ENCODE assay signal across 18 cellular contexts in genomic region chr3:10238330-10238995, GRCh38. TPM values are rescaled to one million over a fixed set of nuclear protein-coding genes. Genes with fewer than 3 reads are reported as not detected.
DNase-seq lines count a peak whose midpoint lies in the region; ATAC-seq, FAIRE-seq and TF ChIP-seq lines count a peak whose summit lies in the region.
"Had no signal": no experiment of that assay in that cellular context is flagged by ENCODE, and none has a peak within 500 bp of the region (broad histone marks: within the 10 kb centered on the region; RNA-seq: fewer than 3 reads in every experiment).

No MANE protein-coding gene starts in this region.

- no peaks in the 10 kb centered on the region for H3K4me1 ChIP-seq in pancreas
- H3K4me1 ChIP-seq in upper lobe of left lung, result no peaks in the 10 kb centered on the region
- H3K4me1 ChIP-seq: upper lobe of right lung had no signal

- peak overlapping the region; percentile 90 for H3K27ac Mint-ChIP-seq in T-helper 17 cell
- H3K27ac Mint-ChIP-seq in activated naive CD4-positive, alpha-beta T cell treated with anti-CD3 and anti-CD28 coated beads, Interleukin-2, amount 50 U/mL, for 72 hours, result peak overlapping the region in 1 of 2 donors; percentile 77

- intact Hi-C loops in posterior vena cava (cut with DNase I) (no loop called here), pancreas (cut with DNase I) (no loop called here), sciatic nerve (cut with DNase I) (no loop called here)

- 88 to 90% methylated on average over 14 of the region's 14 CpGs for WGBS in pancreas, 2 donors
- WGBS in upper lobe of left lung, 2 donors, result 79 to 80% methylated on average over 10 to 14 of the region's 14 CpGs

- peaks cover 33% of the 10 kb centered on the region for H3K4me1 Mint-ChIP-seq in T-helper 17 cell

- no peak for FAIRE-seq in pancreas (lab: Jason Lieb, UNC)
- FAIRE-seq: A204.1, frontal cortex, GM12891, GM19239 had no signal

- ATAC-seq in activated CD4-positive, CD25-positive, alpha-beta regulatory T cell treated with anti-CD3 and anti-CD28 coated beads, Interleukin-2, amount 50 U/mL, for 24 hours, result peak; percentile 49 to 57
- peak; percentile 45 for ATAC-seq in T-helper 17 cell
- peak; percentile 13 to 14 for ATAC-seq in activated naive CD4-positive, alpha-beta T cell treated with anti-CD3 and anti-CD28 coated beads, Interleukin-2, amount 50 U/mL, for 72 hours
- ATAC-seq in pancreas, result no peak
- ATAC-seq in sciatic nerve, result no peak
- no peak for ATAC-seq in upper lobe of left lung (ENCODE audit: low FRiP score in 2 of 2)
- ATAC-seq: upper lobe of right lung had no signal

- TF ChIP-seq CTCF in pancreas (IDR thresholded peaks at IDR 0.05), result no peak
- TF ChIP-seq CTCF in upper lobe of left lung (IDR thresholded peaks at IDR 0.05), result no peak

- DNase-seq in activated CD4-positive, CD25-positive, alpha-beta regulatory T cell (lab: John Stamatoyannopoulos, UW), result no peak
- DNase-seq in T-helper 17 cell, result no peak
- no peak for DNase-seq in activated naive CD4-positive, alpha-beta T cell treated with anti-CD3 and anti-CD28 coated beads, Interleukin-2, amount 50 U/mL, for 72 hours (ENCODE audit: low spot score in 2 of 2)
- peak; percentile 73 for DNase-seq in posterior vena cava (ENCODE audit: low spot score)
- DNase-seq in pancreas, result no peak
- DNase-seq in sciatic nerve (ENCODE audit: low spot score), result no peak
- no peak for DNase-seq in upper lobe of left lung
- DNase-seq: HCEC 1CT, naive B cell, NCI-H1105 treated with DMSO at 0.1 percent for 48 hours, upper lobe of right lung had no signal

- no peaks in the 10 kb centered on the region for H3K36me3 Mint-ChIP-seq in T-helper 17 cell (ENCODE audit: low read depth)
- H3K36me3 Mint-ChIP-seq in activated naive CD4-positive, alpha-beta T cell treated with anti-CD3 and anti-CD28 coated beads, Interleukin-2, amount 50 U/mL, for 72 hours, result peaks cover 18% of the 10 kb centered on the region in 2 donors

- H3K27me3 Mint-ChIP-seq in T-helper 17 cell, result no peaks in the 10 kb centered on the region
- H3K27me3 Mint-ChIP-seq: naive B cell had no signal

- TF ChIP-seq POLR2A in upper lobe of left lung (IDR thresholded peaks at IDR 0.05), result no peak

- peak overlapping the region; percentile 39 for H3K4me3 Mint-ChIP-seq in T-helper 17 cell

- H3K9me3 ChIP-seq in T-helper 17 cell (ENCODE audit: control insufficient read depth, low read length, poor library complexity, severe bottlenecking) (no peaks in the 10 kb centered on the region), pancreas (no peaks in the 10 kb centered on the region), upper lobe of left lung (no peaks in the 10 kb centered on the region)
- H3K9me3 ChIP-seq: upper lobe of right lung had no signal

- H3K36me3 ChIP-seq in pancreas, result no peaks in the 10 kb centered on the region
- H3K36me3 ChIP-seq in upper lobe of left lung, result peaks cover 0 to 69% (median 23%) of the 10 kb centered on the region in 4 donors

- H3K27me3 ChIP-seq in pancreas (no peaks in the 10 kb centered on the region), upper lobe of left lung (no peaks in the 10 kb centered on the region)
- H3K27me3 ChIP-seq: upper lobe of right lung had no signal

- H3K27ac ChIP-seq in pancreas (no peak overlapping the region), upper lobe of left lung (no peak overlapping the region)
- H3K27ac ChIP-seq: upper lobe of right lung had no signal

- no peaks in the 10 kb centered on the region for H3K9me3 Mint-ChIP-seq in activated naive CD4-positive, alpha-beta T cell treated with anti-CD3 and anti-CD28 coated beads, Interleukin-2, amount 50 U/mL, for 72 hours
- H3K9me3 Mint-ChIP-seq: naive B cell had no signal

- TF ChIP-seq EP300 in upper lobe of left lung (IDR thresholded peaks at IDR 0.05), result no peak

- H3K4me3 ChIP-seq in pancreas, result no peak overlapping the region
- H3K4me3 ChIP-seq in upper lobe of left lung, result no peak overlapping the region
- H3K4me3 ChIP-seq: upper lobe of right lung had no signal

RNA-seq across cellular contexts. Expression of gene TATDN2, which starts 9.8 kb away (rescaled TPM):
- 10 to 100 TPM; 56.8 to 63.7 TPM for total RNA-seq in T-helper 17 cell
- total RNA-seq in activated naive CD4-positive, alpha-beta T cell treated with anti-CD3 and anti-CD28 coated beads, Interleukin-2, amount 50 U/mL, for 72 hours, result 10 to 100 TPM; 40.8 to 56.3 TPM
- total RNA-seq in posterior vena cava, result 10 to 100 TPM; 22.2 to 25.3 TPM
- total RNA-seq in pancreas, result 10 to 100 TPM; 12.8 to 23.1 (median 16.0) TPM
- 10 to 100 TPM in 1 of 2 donors, 1 to 10 TPM in 1; 9.2 to 14.9 TPM for polyA plus RNA-seq in pancreas
- total RNA-seq in sciatic nerve, result 31.7 TPM
- 10 to 100 TPM; 20.3 to 34.6 (median 26.0) TPM for total RNA-seq in upper lobe of left lung

RNA-seq across cellular contexts. Expression of gene GHRL, which starts 54.3 kb away (rescaled TPM):
- total RNA-seq in T-helper 17 cell (under 1 TPM; 0.73 to 0.85 TPM), posterior vena cava (1 to 10 TPM; 1.0 to 1.2 TPM), pancreas (10 to 100 TPM in 1 of 6 donors, 1 to 10 TPM in 5; 5.1 to 16.0 (median 6.0) TPM), sciatic nerve (2.1 TPM), upper lobe of left lung (10 to 100 TPM in 1 of 6 donors, 1 to 10 TPM in 5; 1.1 to 14.7 (median 1.8) TPM)
- not detected for total RNA-seq in activated naive CD4-positive, alpha-beta T cell treated with anti-CD3 and anti-CD28 coated beads, Interleukin-2, amount 50 U/mL, for 72 hours
- 10 to 100 TPM; 20.1 to 22.0 TPM for polyA plus RNA-seq in pancreas
- total RNA-seq: frontal cortex, HT-29, NCI-H460 had no signal

Comparison
In these comparisons a context has a peak if more than half of its experiments do, and no peak if none do; other contexts are left out.
1. ATAC-seq: peak in activated CD4-positive, CD25-positive, alpha-beta regulatory T cell treated with anti-CD3 and anti-CD28 coated beads, Interleukin-2, amount 50 U/mL, for 24 hours (2 of 2), T-helper 17 cell (single experiment) and activated naive CD4-positive, alpha-beta T cell treated with anti-CD3 and anti-CD28 coated beads, Interleukin-2, amount 50 U/mL, for 72 hours (2 of 2); none in pancreas (0 of 4), sciatic nerve (single experiment) and upper lobe of left lung (0 of 2).